Comparison of ENCODE assay signal across 1 cellular context in the genomic region with DNA sequence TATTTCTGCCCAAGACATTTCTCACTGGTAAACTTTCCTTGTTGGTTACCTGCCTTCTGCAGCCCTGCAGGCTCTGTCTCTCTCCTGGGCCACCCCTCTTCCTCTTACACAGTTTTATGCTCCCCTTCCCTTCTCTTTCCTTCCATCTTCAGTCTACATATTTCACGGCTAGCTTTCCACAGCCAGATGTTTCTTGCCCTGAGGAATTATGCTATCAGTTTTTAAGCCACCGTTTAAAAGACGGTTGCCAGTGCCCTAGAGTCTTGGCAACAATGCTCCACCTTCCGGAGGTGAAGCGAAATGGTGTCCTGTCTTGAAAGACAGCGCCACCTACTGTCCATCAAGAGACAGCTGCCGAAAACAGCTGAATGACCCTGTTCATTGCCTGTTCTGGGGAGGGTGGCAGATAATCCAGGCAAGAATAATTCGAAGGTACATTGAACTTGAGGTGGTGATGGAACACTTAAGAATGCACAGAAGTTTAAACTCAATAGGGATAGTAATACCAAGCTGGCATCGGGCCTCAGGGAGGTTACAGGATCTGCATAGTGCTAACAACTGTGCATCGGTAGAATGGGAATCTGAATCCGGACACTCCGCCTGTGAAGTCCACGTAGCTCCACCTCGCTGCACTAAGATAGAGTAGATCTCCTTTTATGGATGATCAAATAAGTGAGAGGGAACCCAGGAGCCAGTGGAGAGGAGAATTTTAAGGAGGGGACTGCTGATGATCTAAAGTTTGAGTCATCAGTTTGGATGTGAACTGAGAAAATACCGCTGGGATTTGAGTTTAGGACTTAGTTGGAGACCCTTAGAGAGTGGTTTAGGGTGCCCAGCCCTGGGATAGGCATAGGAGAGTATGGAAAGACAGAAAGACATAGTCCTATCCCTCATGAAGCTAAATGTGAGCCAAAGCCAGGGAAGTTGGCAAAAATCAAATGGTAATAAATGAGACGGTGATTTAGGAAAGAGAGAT.
A peak's percentile ranks its signal among the peaks of the same experiment; 100 is the strongest.
TF ChIP-seq lines count a peak whose summit lies in the region.

No MANE protein-coding gene starts in this region.

TF ChIP-seq in HepG2, 621 proteins besides CTCF, POLR2A, EP300 and RAD21 (continued from another document and continues in another):
- TF ChIP-seq ZNF644 (CRISPR knock-in tag; IDR thresholded peaks at IDR 0.05; ENCODE audit: low read depth) = peak; percentile 90
- no peak for TF ChIP-seq ZNF616 (CRISPR knock-in tag; IDR thresholded peaks at IDR 0.05; ENCODE audit: low read depth)
- no peak for TF ChIP-seq NPAS2 (CRISPR knock-in tag; IDR thresholded peaks at IDR 0.05; ENCODE audit: borderline replicate concordance)
- no peak for TF ChIP-seq SRF (IDR thresholded peaks at IDR 0.05; ENCODE audit: low read depth, low read length)
- TF ChIP-seq, protein P1, sequence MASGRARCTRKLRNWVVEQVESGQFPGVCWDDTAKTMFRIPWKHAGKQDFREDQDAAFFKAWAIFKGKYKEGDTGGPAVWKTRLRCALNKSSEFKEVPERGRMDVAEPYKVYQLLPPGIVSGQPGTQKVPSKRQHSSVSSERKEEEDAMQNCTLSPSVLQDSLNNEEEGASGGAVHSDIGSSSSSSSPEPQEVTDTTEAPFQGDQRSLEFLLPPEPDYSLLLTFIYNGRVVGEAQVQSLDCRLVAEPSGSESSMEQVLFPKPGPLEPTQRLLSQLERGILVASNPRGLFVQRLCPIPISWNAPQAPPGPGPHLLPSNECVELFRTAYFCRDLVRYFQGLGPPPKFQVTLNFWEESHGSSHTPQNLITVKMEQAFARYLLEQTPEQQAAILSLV (CRISPR knock-in tag; IDR thresholded peaks at IDR 0.05; ENCODE audit: borderline replicate concordance) = no peak
- peak; percentile 72 for TF ChIP-seq ZMYM4 (CRISPR knock-in tag; IDR thresholded peaks at IDR 0.05)
- no peak for TF ChIP-seq SNAPC2 (CRISPR knock-in tag; IDR thresholded peaks at IDR 0.05)
- TF ChIP-seq ARID2 (CRISPR knock-in tag; IDR thresholded peaks at IDR 0.05; ENCODE audit: borderline replicate concordance) = no peak
- TF ChIP-seq, protein P2, sequence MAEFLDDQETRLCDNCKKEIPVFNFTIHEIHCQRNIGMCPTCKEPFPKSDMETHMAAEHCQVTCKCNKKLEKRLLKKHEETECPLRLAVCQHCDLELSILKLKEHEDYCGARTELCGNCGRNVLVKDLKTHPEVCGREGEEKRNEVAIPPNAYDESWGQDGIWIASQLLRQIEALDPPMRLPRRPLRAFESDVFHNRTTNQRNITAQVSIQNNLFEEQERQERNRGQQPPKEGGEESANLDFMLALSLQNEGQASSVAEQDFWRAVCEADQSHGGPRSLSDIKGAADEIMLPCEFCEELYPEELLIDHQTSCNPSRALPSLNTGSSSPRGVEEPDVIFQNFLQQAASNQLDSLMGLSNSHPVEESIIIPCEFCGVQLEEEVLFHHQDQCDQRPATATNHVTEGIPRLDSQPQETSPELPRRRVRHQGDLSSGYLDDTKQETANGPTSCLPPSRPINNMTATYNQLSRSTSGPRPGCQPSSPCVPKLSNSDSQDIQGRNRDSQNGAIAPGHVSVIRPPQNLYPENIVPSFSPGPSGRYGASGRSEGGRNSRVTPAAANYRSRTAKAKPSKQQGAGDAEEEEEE (CRISPR knock-in tag; IDR thresholded peaks at IDR 0.05; ENCODE audit: borderline replicate concordance) = no peak
- no peak for TF ChIP-seq ZNF598 (CRISPR knock-in tag; IDR thresholded peaks at IDR 0.05; ENCODE audit: borderline replicate concordance)
- TF ChIP-seq ZBTB21 (CRISPR knock-in tag; IDR thresholded peaks at IDR 0.05) = no peak
- TF ChIP-seq KAT8 (CRISPR knock-in tag; IDR thresholded peaks at IDR 0.05) = peak; percentile 78
- no peak for TF ChIP-seq PHB2 (IDR thresholded peaks at IDR 0.05; ENCODE audit: partially characterized antibody)
- TF ChIP-seq, protein P3, sequence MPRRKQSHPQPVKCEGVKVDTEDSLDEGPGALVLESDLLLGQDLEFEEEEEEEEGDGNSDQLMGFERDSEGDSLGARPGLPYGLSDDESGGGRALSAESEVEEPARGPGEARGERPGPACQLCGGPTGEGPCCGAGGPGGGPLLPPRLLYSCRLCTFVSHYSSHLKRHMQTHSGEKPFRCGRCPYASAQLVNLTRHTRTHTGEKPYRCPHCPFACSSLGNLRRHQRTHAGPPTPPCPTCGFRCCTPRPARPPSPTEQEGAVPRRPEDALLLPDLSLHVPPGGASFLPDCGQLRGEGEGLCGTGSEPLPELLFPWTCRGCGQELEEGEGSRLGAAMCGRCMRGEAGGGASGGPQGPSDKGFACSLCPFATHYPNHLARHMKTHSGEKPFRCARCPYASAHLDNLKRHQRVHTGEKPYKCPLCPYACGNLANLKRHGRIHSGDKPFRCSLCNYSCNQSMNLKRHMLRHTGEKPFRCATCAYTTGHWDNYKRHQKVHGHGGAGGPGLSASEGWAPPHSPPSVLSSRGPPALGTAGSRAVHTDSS (CRISPR knock-in tag; conservative IDR thresholded peaks at IDR 0.05) = no peak
- TF ChIP-seq HMG20B (CRISPR knock-in tag; conservative IDR thresholded peaks at IDR 0.05) = no peak; the same call in 1 of the 2 replicates
- no peak for TF ChIP-seq ZNF558 (CRISPR knock-in tag; IDR thresholded peaks at IDR 0.05; ENCODE audit: borderline replicate concordance)
- 0 out of 2 replicates have a peak, but pooled peaks have one; percentile 30 for TF ChIP-seq ZNF652 (CRISPR knock-in tag; IDR thresholded peaks at IDR 0.05; ENCODE audit: borderline replicate concordance, low read depth)
- TF ChIP-seq ZNF703 (CRISPR knock-in tag; IDR thresholded peaks at IDR 0.05; ENCODE audit: borderline replicate concordance) = no peak
- TF ChIP-seq CAMTA2 (CRISPR knock-in tag; IDR thresholded peaks at IDR 0.05; ENCODE audit: borderline replicate concordance) = no peak
- no peak for TF ChIP-seq U2AF2 (IDR thresholded peaks at IDR 0.05; ENCODE audit: low read depth, low read length)
- TF ChIP-seq HNF4A (CRISPR knock-in tag; IDR thresholded peaks at IDR 0.05) = no peak
- TF ChIP-seq FOXP1 (IDR thresholded peaks at IDR 0.05) = no peak
- 0 out of 2 replicates have a peak, but pooled peaks have one; percentile 24 for TF ChIP-seq FOXP1 (CRISPR knock-in tag; IDR thresholded peaks at IDR 0.05)
- TF ChIP-seq MEF2D (CRISPR knock-in tag; IDR thresholded peaks at IDR 0.05) = peak; percentile 41; the same call in 1 of the 2 replicates
- TF ChIP-seq, protein P4, sequence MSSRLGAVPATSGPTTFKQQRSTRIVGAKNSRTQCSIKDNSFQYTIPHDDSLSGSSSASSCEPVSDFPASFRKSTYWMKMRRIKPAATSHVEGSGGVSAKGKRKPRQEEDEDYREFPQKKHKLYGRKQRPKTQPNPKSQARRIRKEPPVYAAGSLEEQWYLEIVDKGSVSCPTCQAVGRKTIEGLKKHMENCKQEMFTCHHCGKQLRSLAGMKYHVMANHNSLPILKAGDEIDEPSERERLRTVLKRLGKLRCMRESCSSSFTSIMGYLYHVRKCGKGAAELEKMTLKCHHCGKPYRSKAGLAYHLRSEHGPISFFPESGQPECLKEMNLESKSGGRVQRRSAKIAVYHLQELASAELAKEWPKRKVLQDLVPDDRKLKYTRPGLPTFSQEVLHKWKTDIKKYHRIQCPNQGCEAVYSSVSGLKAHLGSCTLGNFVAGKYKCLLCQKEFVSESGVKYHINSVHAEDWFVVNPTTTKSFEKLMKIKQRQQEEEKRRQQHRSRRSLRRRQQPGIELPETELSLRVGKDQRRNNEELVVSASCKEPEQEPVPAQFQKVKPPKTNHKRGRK (CRISPR knock-in tag; IDR thresholded peaks at IDR 0.05) = no peak
- TF ChIP-seq SP4 (CRISPR knock-in tag; IDR thresholded peaks at IDR 0.05) = peak; percentile 22; the same call in 1 of the 2 replicates
- TF ChIP-seq, protein P5, sequence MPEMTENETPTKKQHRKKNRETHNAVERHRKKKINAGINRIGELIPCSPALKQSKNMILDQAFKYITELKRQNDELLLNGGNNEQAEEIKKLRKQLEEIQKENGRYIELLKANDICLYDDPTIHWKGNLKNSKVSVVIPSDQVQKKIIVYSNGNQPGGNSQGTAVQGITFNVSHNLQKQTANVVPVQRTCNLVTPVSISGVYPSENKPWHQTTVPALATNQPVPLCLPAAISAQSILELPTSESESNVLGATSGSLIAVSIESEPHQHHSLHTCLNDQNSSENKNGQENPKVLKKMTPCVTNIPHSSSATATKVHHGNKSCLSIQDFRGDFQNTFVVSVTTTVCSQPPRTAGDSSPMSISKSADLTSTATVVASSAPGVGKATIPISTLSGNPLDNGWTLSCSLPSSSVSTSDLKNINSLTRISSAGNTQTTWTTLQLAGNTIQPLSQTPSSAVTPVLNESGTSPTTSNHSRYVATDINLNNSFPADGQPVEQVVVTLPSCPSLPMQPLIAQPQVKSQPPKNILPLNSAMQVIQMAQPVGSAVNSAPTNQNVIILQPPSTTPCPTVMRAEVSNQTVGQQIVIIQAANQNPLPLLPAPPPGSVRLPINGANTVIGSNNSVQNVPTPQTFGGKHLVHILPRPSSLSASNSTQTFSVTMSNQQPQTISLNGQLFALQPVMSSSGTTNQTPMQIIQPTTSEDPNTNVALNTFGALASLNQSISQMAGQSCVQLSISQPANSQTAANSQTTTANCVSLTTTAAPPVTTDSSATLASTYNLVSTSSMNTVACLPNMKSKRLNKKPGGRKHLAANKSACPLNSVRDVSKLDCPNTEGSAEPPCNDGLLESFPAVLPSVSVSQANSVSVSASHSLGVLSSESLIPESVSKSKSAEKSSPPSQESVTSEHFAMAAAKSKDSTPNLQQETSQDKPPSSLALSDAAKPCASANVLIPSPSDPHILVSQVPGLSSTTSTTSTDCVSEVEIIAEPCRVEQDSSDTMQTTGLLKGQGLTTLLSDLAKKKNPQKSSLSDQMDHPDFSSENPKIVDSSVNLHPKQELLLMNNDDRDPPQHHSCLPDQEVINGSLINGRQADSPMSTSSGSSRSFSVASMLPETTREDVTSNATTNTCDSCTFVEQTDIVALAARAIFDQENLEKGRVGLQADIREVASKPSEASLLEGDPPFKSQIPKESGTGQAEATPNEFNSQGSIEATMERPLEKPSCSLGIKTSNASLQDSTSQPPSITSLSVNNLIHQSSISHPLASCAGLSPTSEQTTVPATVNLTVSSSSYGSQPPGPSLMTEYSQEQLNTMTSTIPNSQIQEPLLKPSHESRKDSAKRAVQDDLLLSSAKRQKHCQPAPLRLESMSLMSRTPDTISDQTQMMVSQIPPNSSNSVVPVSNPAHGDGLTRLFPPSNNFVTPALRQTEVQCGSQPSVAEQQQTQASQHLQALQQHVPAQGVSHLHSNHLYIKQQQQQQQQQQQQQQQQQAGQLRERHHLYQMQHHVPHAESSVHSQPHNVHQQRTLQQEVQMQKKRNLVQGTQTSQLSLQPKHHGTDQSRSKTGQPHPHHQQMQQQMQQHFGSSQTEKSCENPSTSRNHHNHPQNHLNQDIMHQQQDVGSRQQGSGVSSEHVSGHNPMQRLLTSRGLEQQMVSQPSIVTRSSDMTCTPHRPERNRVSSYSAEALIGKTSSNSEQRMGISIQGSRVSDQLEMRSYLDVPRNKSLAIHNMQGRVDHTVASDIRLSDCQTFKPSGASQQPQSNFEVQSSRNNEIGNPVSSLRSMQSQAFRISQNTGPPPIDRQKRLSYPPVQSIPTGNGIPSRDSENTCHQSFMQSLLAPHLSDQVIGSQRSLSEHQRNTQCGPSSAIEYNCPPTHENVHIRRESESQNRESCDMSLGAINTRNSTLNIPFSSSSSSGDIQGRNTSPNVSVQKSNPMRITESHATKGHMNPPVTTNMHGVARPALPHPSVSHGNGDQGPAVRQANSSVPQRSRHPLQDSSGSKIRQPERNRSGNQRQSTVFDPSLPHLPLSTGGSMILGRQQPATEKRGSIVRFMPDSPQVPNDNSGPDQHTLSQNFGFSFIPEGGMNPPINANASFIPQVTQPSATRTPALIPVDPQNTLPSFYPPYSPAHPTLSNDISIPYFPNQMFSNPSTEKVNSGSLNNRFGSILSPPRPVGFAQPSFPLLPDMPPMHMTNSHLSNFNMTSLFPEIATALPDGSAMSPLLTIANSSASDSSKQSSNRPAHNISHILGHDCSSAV (CRISPR knock-in tag; IDR thresholded peaks at IDR 0.05; ENCODE audit: borderline replicate concordance) = no peak
- TF ChIP-seq RXRA (CRISPR knock-in tag; IDR thresholded peaks at IDR 0.05) = no peak
- TF ChIP-seq ZNF24 (IDR thresholded peaks at IDR 0.05) = 0 out of 2 replicates have a peak, but pooled peaks have one; percentile 27
- TF ChIP-seq SATB2 (CRISPR knock-in tag; IDR thresholded peaks at IDR 0.05) = no peak
- TF ChIP-seq, protein P6, sequence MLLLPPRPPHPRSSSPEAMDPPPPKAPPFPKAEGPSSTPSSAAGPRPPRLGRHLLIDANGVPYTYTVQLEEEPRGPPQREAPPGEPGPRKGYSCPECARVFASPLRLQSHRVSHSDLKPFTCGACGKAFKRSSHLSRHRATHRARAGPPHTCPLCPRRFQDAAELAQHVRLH (CRISPR knock-in tag; IDR thresholded peaks at IDR 0.05; ENCODE audit: borderline replicate concordance, low read depth) = peak; percentile 71; the same call in 1 of the 2 replicates
- TF ChIP-seq, protein P7, sequence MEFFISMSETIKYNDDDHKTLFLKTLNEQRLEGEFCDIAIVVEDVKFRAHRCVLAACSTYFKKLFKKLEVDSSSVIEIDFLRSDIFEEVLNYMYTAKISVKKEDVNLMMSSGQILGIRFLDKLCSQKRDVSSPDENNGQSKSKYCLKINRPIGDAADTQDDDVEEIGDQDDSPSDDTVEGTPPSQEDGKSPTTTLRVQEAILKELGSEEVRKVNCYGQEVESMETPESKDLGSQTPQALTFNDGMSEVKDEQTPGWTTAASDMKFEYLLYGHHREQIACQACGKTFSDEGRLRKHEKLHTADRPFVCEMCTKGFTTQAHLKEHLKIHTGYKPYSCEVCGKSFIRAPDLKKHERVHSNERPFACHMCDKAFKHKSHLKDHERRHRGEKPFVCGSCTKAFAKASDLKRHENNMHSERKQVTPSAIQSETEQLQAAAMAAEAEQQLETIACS (CRISPR knock-in tag; IDR thresholded peaks at IDR 0.05) = no peak
- TF ChIP-seq NFYC (CRISPR knock-in tag; IDR thresholded peaks at IDR 0.05) = peak; percentile 29; the same call in 1 of the 2 replicates
- peak; percentile 29 for TF ChIP-seq TBL1XR1 (IDR thresholded peaks at IDR 0.05; ENCODE audit: borderline replicate concordance, low read length, partially characterized antibody)
- TF ChIP-seq, protein P8, sequence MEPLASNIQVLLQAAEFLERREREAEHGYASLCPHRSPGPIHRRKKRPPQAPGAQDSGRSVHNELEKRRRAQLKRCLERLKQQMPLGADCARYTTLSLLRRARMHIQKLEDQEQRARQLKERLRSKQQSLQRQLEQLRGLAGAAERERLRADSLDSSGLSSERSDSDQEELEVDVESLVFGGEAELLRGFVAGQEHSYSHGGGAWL (CRISPR knock-in tag; IDR thresholded peaks at IDR 0.05) = no peak
- no peak for TF ChIP-seq HNRNPK (IDR thresholded peaks at IDR 0.05; ENCODE audit: low read depth, low read length, poor library complexity, severe bottlenecking)
- no peak for TF ChIP-seq NBN (conservative IDR thresholded peaks at IDR 0.05)
- TF ChIP-seq PHF20 (CRISPR knock-in tag; IDR thresholded peaks at IDR 0.05) = no peak
- no peak for TF ChIP-seq SCMH1 (CRISPR knock-in tag; IDR thresholded peaks at IDR 0.05; ENCODE audit: borderline replicate concordance)
- TF ChIP-seq TMF1 (CRISPR knock-in tag; IDR thresholded peaks at IDR 0.05; ENCODE audit: low read depth) = no peak
- no peak for TF ChIP-seq ZKSCAN5 (CRISPR knock-in tag; IDR thresholded peaks at IDR 0.05)
- TF ChIP-seq KDM5A (IDR thresholded peaks at IDR 0.05; ENCODE audit: borderline replicate concordance, low read length) = no peak
- no peak for TF ChIP-seq ZNF883 (CRISPR knock-in tag; IDR thresholded peaks at IDR 0.05; ENCODE audit: not compliant biosample characterization)
- TF ChIP-seq SMYD3 (CRISPR knock-in tag; IDR thresholded peaks at IDR 0.05) = no peak
- no peak for TF ChIP-seq ARNT2 (CRISPR knock-in tag; IDR thresholded peaks at IDR 0.05; ENCODE audit: low read depth)
- TF ChIP-seq ZIK1 (CRISPR knock-in tag; IDR thresholded peaks at IDR 0.05; ENCODE audit: borderline replicate concordance, low read depth) = no peak
